ENCODE assay signal across 26 cellular contexts in the genomic region with DNA sequence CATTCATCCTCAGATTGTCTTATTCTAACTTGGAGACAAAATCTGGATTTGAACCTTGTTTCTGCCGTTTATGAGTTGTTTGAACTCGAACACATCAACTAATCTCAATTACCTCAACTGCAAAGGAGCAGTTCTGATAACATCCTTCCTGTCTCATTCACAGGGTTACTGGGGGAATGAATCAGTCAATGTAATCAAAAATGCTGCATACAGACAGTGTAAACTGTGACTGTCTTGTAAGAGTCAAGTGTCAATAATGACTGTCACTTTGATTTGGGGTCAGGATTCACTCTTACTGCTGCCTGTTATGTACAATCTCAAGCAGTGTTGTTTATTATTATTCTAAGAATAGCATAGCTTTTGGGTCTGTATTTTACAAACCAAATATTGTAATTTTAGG.
"Had no signal": no experiment of that assay in that cellular context is flagged by ENCODE, and none has a peak within 500 bp of the region (broad histone marks: within the 10 kb centered on the region; RNA-seq: fewer than 3 reads in every experiment).

No MANE protein-coding gene starts in this region.

- DNase-seq: activated CD4-positive, alpha-beta T cell treated with anti-CD3 and anti-CD28 coated beads for 48 hours; activated CD4-positive, alpha-beta T cell treated with anti-CD3 and anti-CD28 coated beads, Interleukin-2, amount 50 U/mL, for 4 hours; activated CD8-positive, alpha-beta T cell treated with anti-CD3 and anti-CD28 coated beads, Interleukin-2, amount 10 ng/mL, durations not matched to agents 7 days and 5 days; activated naive CD8-positive, alpha-beta T cell treated with anti-CD3 and anti-CD28 coated beads, Interleukin-2, amount 50 U/mL, for 24 hours; activated T-cell treated with anti-CD3 and anti-CD28 coated beads, Interleukin-2, amount 50 U/mL, for 48 hours; amniotic stem cell; cerebellar nuclear complex; Kasumi-1; KBM-7; NCI-H146; NCI-H187 treated with DMSO at 0.1 percent for 48 hours; NCI-H510A treated with DMSO at 0.1 percent for 48 hours; NCI-H69; NK-92 treated with Interleukin-12 subunit alpha and Interleukin-12 subunit beta, amount 100 ng/mL, for 24 hours; OCI-M1; Peyer's patch; Right ventricle myocardium superior; SJCRH30; SK-N-SH; T-helper 1 cell; WERI-Rb-1 had no signal

- H3K4me3 Mint-ChIP-seq: activated CD8-positive, alpha-beta T cell treated with anti-CD3 and anti-CD28 coated beads, Interleukin-2, amount 10 ng/mL, durations not matched to agents 7 days and 5 days; activated naive CD8-positive, alpha-beta T cell treated with anti-CD3 and anti-CD28 coated beads, Interleukin-2, amount 50 U/mL, for 24 hours; brain had no signal

- H3K27me3 ChIP-seq: ascending aorta, cardiac muscle cell, Peyer's patch, SJCRH30 had no signal

- H3K36me3 Mint-ChIP-seq: brain had no signal

- H3K36me3 ChIP-seq: ascending aorta, cardiac muscle cell, Peyer's patch, SJCRH30, WERI-Rb-1 had no signal

- H3K4me1 Mint-ChIP-seq: activated naive CD8-positive, alpha-beta T cell treated with anti-CD3 and anti-CD28 coated beads, Interleukin-2, amount 50 U/mL, for 24 hours; brain had no signal

- ATAC-seq: activated CD8-positive, alpha-beta T cell treated with anti-CD3 and anti-CD28 coated beads, Interleukin-2, amount 10 ng/mL, durations not matched to agents 7 days and 5 days; activated naive CD8-positive, alpha-beta T cell treated with anti-CD3 and anti-CD28 coated beads, Interleukin-2, amount 50 U/mL, for 24 hours had no signal

- H3K9me3 ChIP-seq: ascending aorta, Peyer's patch, SJCRH30, SK-N-SH had no signal

- H3K27ac Mint-ChIP-seq: activated CD8-positive, alpha-beta T cell treated with anti-CD3 and anti-CD28 coated beads, Interleukin-2, amount 10 ng/mL, durations not matched to agents 7 days and 5 days; activated naive CD4-positive, alpha-beta T cell treated with anti-CD3 and anti-CD28 coated beads, Interleukin-2, amount 50 U/mL, for 72 hours; activated naive CD8-positive, alpha-beta T cell treated with anti-CD3 and anti-CD28 coated beads, Interleukin-2, amount 50 U/mL, for 24 hours; brain had no signal

- H3K27ac ChIP-seq: ascending aorta, cardiac muscle cell, Peyer's patch, RWPE1, SJCRH30, WERI-Rb-1 had no signal

- H3K4me1 ChIP-seq: ascending aorta, SJCRH30 had no signal

- H3K9me3 Mint-ChIP-seq: activated naive CD4-positive, alpha-beta T cell treated with anti-CD3 and anti-CD28 coated beads, Interleukin-2, amount 50 U/mL, for 72 hours; activated naive CD8-positive, alpha-beta T cell treated with anti-CD3 and anti-CD28 coated beads, Interleukin-2, amount 50 U/mL, for 24 hours had no signal

- H3K4me3 ChIP-seq: ascending aorta, cardiac muscle cell, Peyer's patch, SJCRH30 had no signal

- H3K27me3 Mint-ChIP-seq: activated naive CD8-positive, alpha-beta T cell treated with anti-CD3 and anti-CD28 coated beads, Interleukin-2, amount 50 U/mL, for 24 hours had no signal
